7 cellular contexts compared by ENCODE assay signal in the genomic region with DNA sequence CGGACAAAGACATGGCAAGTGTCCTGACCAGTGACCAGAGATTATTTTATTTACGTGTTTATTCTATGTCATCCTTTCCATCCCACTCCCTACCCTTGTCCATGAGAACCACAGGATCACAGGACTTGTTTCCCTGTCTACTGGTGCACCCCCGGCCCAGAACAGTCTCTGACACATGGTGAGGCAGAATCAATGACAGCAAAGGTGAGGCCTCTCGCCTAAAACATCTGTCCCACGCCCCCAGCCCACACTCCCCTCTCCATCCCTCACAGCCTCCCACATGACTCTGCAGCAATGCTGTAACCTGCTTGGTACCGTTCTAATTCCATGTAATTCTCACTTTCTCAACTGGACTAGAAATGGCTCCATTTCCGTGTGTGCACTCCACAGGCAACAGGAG.
"Had no signal": no experiment of that assay in that cellular context is flagged by ENCODE, and none has a peak within 500 bp of the region (broad histone marks: within the 10 kb centered on the region; RNA-seq: fewer than 3 reads in every experiment).

No MANE protein-coding gene starts in this region.

- H3K4me2 ChIP-seq: KMS-11 had no signal

- DNase-seq: IMR-90, KBM-7, KG1 had no signal

- H3K9ac ChIP-seq: KMS-11 had no signal

- H3K27ac ChIP-seq: HL-60, KMS-11 had no signal

- ATAC-seq: HepG2, K562 had no signal

- H3K4me3 ChIP-seq: K562 had no signal
